Comparison of ENCODE assay signal across 10 cellular contexts in genomic region chrX:32408389-32408788, GRCh38.
DNase-seq lines count a peak whose midpoint lies in the region; ATAC-seq and TF ChIP-seq lines count a peak whose summit lies in the region.
"Had no signal": no experiment of that assay in that cellular context is flagged by ENCODE, and none has a peak within 500 bp of the region (broad histone marks: within the 10 kb centered on the region; RNA-seq: fewer than 3 reads in every experiment).

No MANE protein-coding gene starts in this region.

- no peak overlapping the region for H2AK5ac ChIP-seq in trophoblast cell (ENCODE audit: low read length)

- H3K27me3 Mint-ChIP-seq in neural crest cell (ENCODE audit: low read depth), result no peaks in the 10 kb centered on the region

- no peaks in the 10 kb centered on the region for H3K9me3 ChIP-seq in trophoblast cell (ENCODE audit: insufficient read depth, low read depth, low read length)
- H3K9me3 ChIP-seq: SJSA1 had no signal

- H4K8ac ChIP-seq in trophoblast cell (ENCODE audit: low read depth, low read length), result no peak overlapping the region

- H3K23ac ChIP-seq in trophoblast cell (ENCODE audit: low read length), result no peak overlapping the region

- H2BK12ac ChIP-seq in trophoblast cell (ENCODE audit: low read length), result no peak overlapping the region

- peak; percentile 10 for DNase-seq in DMS 273 (lab: John Stamatoyannopoulos, UW; ENCODE audit: unreplicated experiment)
- DNase-seq in DMS 273 treated with DMSO at 0.1 percent for 48 hours (lab: John Stamatoyannopoulos, UW), result no peak
- peak; percentile 0 for DNase-seq in T-helper 9 cell
- no peak for DNase-seq in neural crest cell (ENCODE audit: low read depth, low spot score)
- DNase-seq in hepatic stellate cell (ENCODE audit: low spot score), result no peak
- DNase-seq in trophoblast cell, result no peak

- no peaks in the 10 kb centered on the region for H3K9me3 Mint-ChIP-seq in neural crest cell

- no peaks in the 10 kb centered on the region for H3K4me1 ChIP-seq in trophoblast cell (ENCODE audit: control insufficient read depth in 1 of 2, insufficient read depth in 2 of 2, low read length in 2 of 2)
- H3K4me1 ChIP-seq: SJSA1 had no signal

- no peak overlapping the region for H3K14ac ChIP-seq in trophoblast cell (ENCODE audit: low read length)

- no peaks in the 10 kb centered on the region for H3K79me1 ChIP-seq in trophoblast cell (ENCODE audit: low read length)

- H3K36me3 ChIP-seq in trophoblast cell (ENCODE audit: control insufficient read depth in 1 of 2, insufficient read depth in 2 of 2, low read length in 2 of 2), result no peaks in the 10 kb centered on the region
- H3K36me3 ChIP-seq: SJSA1 had no signal

- no peak overlapping the region for H2AFZ ChIP-seq in trophoblast cell (ENCODE audit: insufficient read depth, low read length, poor library complexity)

- H3K4me2 ChIP-seq in trophoblast cell (ENCODE audit: low read length), result no peak overlapping the region

- ATAC-seq in HG02885 (IDR thresholded peaks at IDR 0.05; ENCODE audit: poor library complexity, unreplicated experiment), result peak; percentile 87
- no peak for ATAC-seq in HG02763 (IDR thresholded peaks at IDR 0.05; ENCODE audit: unreplicated experiment)

- no peak overlapping the region for H3K9ac ChIP-seq in trophoblast cell (ENCODE audit: low read length)

- no peak overlapping the region for H4K12ac ChIP-seq in trophoblast cell (ENCODE audit: low read depth, low read length)

- no peak overlapping the region for H3K4ac ChIP-seq in trophoblast cell (ENCODE audit: low read depth, low read length)

- no CpG with 5 or more reads among the region's 4 CpGs for WGBS in trophoblast cell (ENCODE audit: extremely low coverage, insufficient coverage, insufficient read length)

- no peak overlapping the region for H2BK5ac ChIP-seq in trophoblast cell (ENCODE audit: low read depth, low read length, poor library complexity)

- no peak overlapping the region for H3K4me3 ChIP-seq in trophoblast cell (ENCODE audit: low read depth, low read length)
- H3K4me3 ChIP-seq: SJSA1 had no signal

- TF ChIP-seq CTCF in neural crest cell (conservative IDR thresholded peaks at IDR 0.05), result peak; percentile 54

- no peak overlapping the region for H4K91ac ChIP-seq in trophoblast cell (ENCODE audit: low read depth, low read length)

- H3K27ac Mint-ChIP-seq in neural crest cell (ENCODE audit: unreplicated experiment), result no peak overlapping the region

- no peaks in the 10 kb centered on the region for H3K36me3 Mint-ChIP-seq in neural crest cell (ENCODE audit: low read depth)

- H3K79me2 ChIP-seq in trophoblast cell (ENCODE audit: control insufficient read depth, insufficient read depth, low read length, poor library complexity), result no peaks in the 10 kb centered on the region

- H3K18ac ChIP-seq in trophoblast cell (ENCODE audit: low read length), result no peak overlapping the region

- H3K4me1 Mint-ChIP-seq in neural crest cell, result no peaks in the 10 kb centered on the region

- H2BK120ac ChIP-seq in trophoblast cell (ENCODE audit: insufficient read depth, low read length, poor library complexity), result no peak overlapping the region

- H3K27me3 ChIP-seq in trophoblast cell (ENCODE audit: insufficient read depth, low read length), result no peaks in the 10 kb centered on the region
- H3K27me3 ChIP-seq: SJSA1 had no signal

- no peak overlapping the region for H3K4me3 Mint-ChIP-seq in neural crest cell

- no peak overlapping the region for H3K27ac ChIP-seq in trophoblast cell (ENCODE audit: low read depth, low read length)
- H3K27ac ChIP-seq: 22Rv1, SJSA1 had no signal

Comparison
In these comparisons a context has a peak if more than half of its experiments do, and no peak if none do; other contexts are left out.
1. DNase-seq: peak in DMS 273 (single experiment) and T-helper 9 cell (single experiment); none in DMS 273 treated with DMSO at 0.1 percent for 48 hours (single experiment), neural crest cell (single experiment), hepatic stellate cell (single experiment) and trophoblast cell (0 of 2).